Comparison of ENCODE assay signal across 14 cellular contexts in the genomic region with DNA sequence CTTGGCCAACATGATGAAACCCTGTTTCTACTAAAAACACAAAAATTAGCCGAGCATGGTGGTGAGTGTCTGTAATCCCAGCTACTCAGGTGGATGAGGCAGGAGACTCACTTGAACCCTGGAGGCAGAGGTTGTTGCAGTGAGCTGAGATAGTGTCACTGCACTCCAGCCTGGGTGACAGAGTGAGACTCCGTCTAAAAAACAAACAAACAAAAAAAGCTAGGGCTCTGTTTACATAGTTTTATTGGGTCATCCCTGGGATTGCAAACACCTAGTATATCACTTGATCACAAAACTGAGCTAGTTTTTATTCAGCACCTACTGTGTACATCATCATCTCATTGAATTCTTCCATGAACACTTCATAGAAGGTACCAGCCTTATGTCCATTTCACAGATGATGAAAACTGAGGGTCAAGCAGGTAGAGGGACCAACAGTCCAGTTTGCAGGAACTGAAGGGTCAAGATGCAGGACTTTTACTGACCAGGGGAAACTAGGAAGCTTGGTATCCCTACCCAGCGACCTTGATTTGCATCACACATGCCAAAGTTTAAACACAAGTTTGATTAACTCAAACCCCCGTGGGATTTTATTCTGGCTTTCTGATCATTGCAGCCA. TPM values are rescaled to one million over a fixed set of nuclear protein-coding genes. Genes with fewer than 3 reads are reported as not detected.
DNase-seq lines count a peak whose midpoint lies in the region; ATAC-seq, FAIRE-seq and TF ChIP-seq lines count a peak whose summit lies in the region.
"Had no signal": no experiment of that assay in that cellular context is flagged by ENCODE, and none has a peak within 500 bp of the region (broad histone marks: within the 10 kb centered on the region; RNA-seq: fewer than 3 reads in every experiment).

No MANE protein-coding gene starts in this region.

- BruUV-seq in A673 (replicated peaks; lab: Mats Ljungman, UMichigan) = no TSS peak

- no peaks in the 10 kb centered on the region for H3K9me3 Mint-ChIP-seq in neural progenitor cell
- H3K9me3 Mint-ChIP-seq: activated naive CD8-positive, alpha-beta T cell treated with anti-CD3 and anti-CD28 coated beads, Interleukin-2, amount 10 ng/mL, durations not matched to agents 7 days and 5 days; naive B cell had no signal

- no peak for TF ChIP-seq EP300 in A549 (IDR thresholded peaks at IDR 0.05)

- H3K4me1 ChIP-seq in A549 (peaks cover 25% of the 10 kb centered on the region), Loucy (ENCODE audit: insufficient read depth, low read length, poor library complexity, severe bottlenecking) (no peaks in the 10 kb centered on the region), neural progenitor cell (no peaks in the 10 kb centered on the region), A673 (ENCODE audit: insufficient read depth, low read length, poor library complexity, severe bottlenecking) (no peaks in the 10 kb centered on the region)
- H3K4me1 ChIP-seq in effector memory CD4-positive, alpha-beta T cell (ENCODE audit: control insufficient read depth, insufficient read depth, low read length, poor library complexity, severe bottlenecking) = peaks cover 4% of the 10 kb centered on the region

- TF ChIP-seq POLR2A in A549 (IDR thresholded peaks at IDR 0.05; ENCODE audit: low read length) = no peak

- H3K4me3 ChIP-seq in A549 = no peak overlapping the region
- no peak overlapping the region for H3K4me3 ChIP-seq in Loucy (ENCODE audit: low read length, poor library complexity, severe bottlenecking)
- peak overlapping the region; percentile 10 for H3K4me3 ChIP-seq in effector memory CD4-positive, alpha-beta T cell (ENCODE audit: insufficient read depth, low read depth, low read length, poor library complexity, severe bottlenecking)
- no peak overlapping the region for H3K4me3 ChIP-seq in neural progenitor cell
- no peak overlapping the region for H3K4me3 ChIP-seq in A673 (ENCODE audit: low read depth, low read length, poor library complexity, severe bottlenecking)

- TF ChIP-seq RAD21 in A549 (conservative IDR thresholded peaks at IDR 0.05 in 1 of 2, IDR thresholded peaks at IDR 0.05 in 1 of 2) = no peak

- H3K27ac ChIP-seq in A549 (peak overlapping the region; percentile 82), neural progenitor cell (no peak overlapping the region), A673 (ENCODE audit: low read depth, low read length, poor library complexity, severe bottlenecking) (no peak overlapping the region)
- H3K27ac ChIP-seq in effector memory CD4-positive, alpha-beta T cell (ENCODE audit: insufficient read depth, low read length, poor library complexity, severe bottlenecking) = no peak overlapping the region

- H3K36me3 ChIP-seq in Loucy (ENCODE audit: insufficient read depth, low read length) = no peaks in the 10 kb centered on the region
- no peaks in the 10 kb centered on the region for H3K36me3 ChIP-seq in effector memory CD4-positive, alpha-beta T cell (ENCODE audit: control insufficient read depth, insufficient read depth, low read length)
- H3K36me3 ChIP-seq in neural progenitor cell = no peaks in the 10 kb centered on the region
- no peaks in the 10 kb centered on the region for H3K36me3 ChIP-seq in A673 (ENCODE audit: insufficient read depth, low read length, poor library complexity, severe bottlenecking)
- H3K36me3 ChIP-seq: heart left ventricle had no signal

- H3K4me1 Mint-ChIP-seq in neural progenitor cell = peaks cover 10% of the 10 kb centered on the region

- H3K27ac Mint-ChIP-seq in neural progenitor cell = no peak overlapping the region

- H3K9me2 ChIP-seq in Loucy (replicated peaks; ENCODE audit: low read depth, low read length) = no peaks in the 10 kb centered on the region

- no peaks in the 10 kb centered on the region for H3K36me3 Mint-ChIP-seq in neural progenitor cell
- H3K36me3 Mint-ChIP-seq: activated naive CD8-positive, alpha-beta T cell treated with anti-CD3 and anti-CD28 coated beads, Interleukin-2, amount 10 ng/mL, durations not matched to agents 7 days and 5 days; naive B cell had no signal

- H3K4me3 Mint-ChIP-seq in neural progenitor cell = no peak overlapping the region
- H3K4me3 Mint-ChIP-seq: T-helper 17 cell had no signal

- no peak for FAIRE-seq in A549 (lab: Jason Lieb, UNC)

- H3K27me3 Mint-ChIP-seq in neural progenitor cell (ENCODE audit: insufficient read depth, low read depth) = peaks cover 5% of the 10 kb centered on the region
- H3K27me3 Mint-ChIP-seq: naive B cell, T-helper 17 cell had no signal

- CTCF ChIA-PET in A549 (lab: Yijun Ruan, JAX) = interaction anchor here (0.6 to 4.5 kb wide), 36 partner anchors 9 to 253 kb away, joined by 3 to 87 read pairs (median 4); a partner anchor contains a TSS
- CTCF ChIA-PET in A673 (lab: Charles Lee) = interaction anchor here (1.7 kb wide), 1 partner anchor 121 kb away, joined by 3 read pairs; no protein-coding TSS in a partner anchor

- peak overlapping the region; percentile 74 for H3K4me2 ChIP-seq in A549
- peak overlapping the region; percentile 41 for H3K4me2 ChIP-seq in Loucy (ENCODE audit: low read depth, low read length, poor library complexity, severe bottlenecking)
- H3K4me2 ChIP-seq in neural progenitor cell = no peak overlapping the region

- intact Hi-C loops in A673 (cut with micrococcal nuclease; ENCODE audit: unreplicated experiment) = loop anchor here (1.0 kb wide), 2 partner anchors 120 to 208 kb away; no protein-coding TSS in a partner anchor

- H2AFZ ChIP-seq in Loucy (ENCODE audit: low read length) = peak overlapping the region; percentile 49; the same call in 1 of the 2 replicates
- peak overlapping the region; percentile 23 for H2AFZ ChIP-seq in neural progenitor cell (replicated peaks)

- H3K79me2 ChIP-seq in Loucy (ENCODE audit: insufficient read depth, low read length) = no peaks in the 10 kb centered on the region
- no peaks in the 10 kb centered on the region for H3K79me2 ChIP-seq in neural progenitor cell (ENCODE audit: low read depth)

- H3K27me3 ChIP-seq in Loucy (ENCODE audit: insufficient read depth, low read length, poor library complexity, severe bottlenecking) = no peaks in the 10 kb centered on the region
- H3K27me3 ChIP-seq in effector memory CD4-positive, alpha-beta T cell (replicated peaks; ENCODE audit: control insufficient read depth, insufficient read depth, low read length, poor library complexity, severe bottlenecking) = no peaks in the 10 kb centered on the region
- H3K27me3 ChIP-seq in neural progenitor cell = no peaks in the 10 kb centered on the region
- no peaks in the 10 kb centered on the region for H3K27me3 ChIP-seq in A673 (replicated peaks; ENCODE audit: insufficient read depth, low read depth, low read length, poor library complexity)
- H3K27me3 ChIP-seq: heart left ventricle had no signal

- TF ChIP-seq CTCF in A549 (IDR thresholded peaks at IDR 0.05) (no peak), Loucy (conservative IDR thresholded peaks at IDR 0.05; ENCODE audit: low read length) (no peak), neural progenitor cell (IDR thresholded peaks at IDR 0.05) (no peak), A673 (conservative IDR thresholded peaks at IDR 0.05; ENCODE audit: low read depth, low read length) (no peak)

- ATAC-seq in A549 (no peak), GM18502 (IDR thresholded peaks at IDR 0.05; ENCODE audit: poor library complexity, unreplicated experiment) (no peak)

- no peaks in the 10 kb centered on the region for H3F3A ChIP-seq in Loucy (ENCODE audit: low read depth)
- no peaks in the 10 kb centered on the region for H3F3A ChIP-seq in neural progenitor cell (ENCODE audit: low read depth)

- H4K20me1 ChIP-seq in Loucy (ENCODE audit: insufficient read depth, low read length, poor library complexity, severe bottlenecking) = no peaks in the 10 kb centered on the region
- no peaks in the 10 kb centered on the region for H4K20me1 ChIP-seq in neural progenitor cell (ENCODE audit: low read depth)

- DNase-seq in A549 (ENCODE audit: low read depth in 1 of 2, low spot score in 1 of 2) (no peak), neural progenitor cell (ENCODE audit: low spot score) (no peak), H4 (ENCODE audit: low spot score) (no peak), A673 (ENCODE audit: low spot score) (no peak), DMS153 treated with DMSO at 0.1 percent for 48 hours (lab: John Stamatoyannopoulos, UW; ENCODE audit: unreplicated experiment) (no peak)
- DNase-seq in effector memory CD4-positive, alpha-beta T cell = no peak

- H3K9me3 ChIP-seq in A549 = no peaks in the 10 kb centered on the region
- no peaks in the 10 kb centered on the region for H3K9me3 ChIP-seq in Loucy (ENCODE audit: insufficient read depth, low read depth, low read length)
- H3K9me3 ChIP-seq in effector memory CD4-positive, alpha-beta T cell (ENCODE audit: control insufficient read depth, low read length) = no peaks in the 10 kb centered on the region
- H3K9me3 ChIP-seq in neural progenitor cell (ENCODE audit: low read depth) = no peaks in the 10 kb centered on the region
- no peaks in the 10 kb centered on the region for H3K9me3 ChIP-seq in A673 (ENCODE audit: low read depth, low read length, poor library complexity, severe bottlenecking)
- H3K9me3 ChIP-seq: Caco-2, heart left ventricle had no signal

- H3K9ac ChIP-seq in Loucy (ENCODE audit: low read depth, low read length, poor library complexity, severe bottlenecking) = no peak overlapping the region
- H3K9ac ChIP-seq in neural progenitor cell = no peak overlapping the region

- WGBS in A549 (ENCODE audit: missing lambda C conversion rate) = 41% methylated on average over 4 of the region's 4 CpGs

- POLR2A ChIA-PET in A549 (lab: Yijun Ruan, JAX) = interaction anchor here (0.6 kb wide), 1 partner anchor 189 kb away, joined by 5 read pairs; no protein-coding TSS in a partner anchor
- POLR2A ChIA-PET in A673 (lab: Charles Lee; ENCODE audit: low non-redundant PET) = no interaction called here

TF ChIP-seq in A549, 52 proteins besides CTCF, POLR2A, EP300 and RAD21 (continues in another document):
- no peak for TF ChIP-seq RNF2 (IDR thresholded peaks at IDR 0.05; ENCODE audit: borderline replicate concordance, low read depth)

RNA-seq across cellular contexts. Expression of a gene that starts 9.2 kb away (rescaled TPM):
- 6.8 and 12.8 TPM in 2 replicates for polyA plus RNA-seq in A549 (2011; rRNA removed)
- polyA plus RNA-seq in A549 (2012; cell fraction: cytosol; rRNA removed) = 10.8 and 13.9 TPM in 2 replicates
- polyA plus RNA-seq in A549 (2012; cell fraction: nucleus; rRNA removed) = 42.4 and 49.9 TPM in 2 replicates
- 41.6 to 48.5 TPM (median 48.3 TPM) in 3 replicates for polyA plus RNA-seq in A549 (2017; fragmentation: RNase III; extraction: RNeasy Plus Mini Kit Qiagen cat#74134 plus additional on column Dnase treatment)
- polyA minus RNA-seq in A549 (2011; rRNA and poly(A)+ RNA removed) = 52.3 and 59.4 TPM in 2 replicates
- total RNA-seq in neural progenitor cell (ENCODE audit: low replicate concordance) = 11.3 and 40.9 TPM in 2 replicates
- 13.6 and 20.5 TPM in 2 replicates for total RNA-seq in H4 (2014; rRNA removed; shearing (Covaris generic))
- 35.8 and 41.2 TPM in 2 replicates for total RNA-seq in A673 (2021)

RNA-seq across cellular contexts. Expression of a gene that starts 33.6 kb away (rescaled TPM):
- polyA plus RNA-seq in A549 (2011; rRNA removed) (not detected in 2 replicates), A549 (2017; fragmentation: RNase III; extraction: RNeasy Plus Mini Kit Qiagen cat#74134 plus additional on column Dnase treatment) (not detected in 3 replicates)
- polyA plus RNA-seq in A549 (2012; cell fraction: cytosol; rRNA removed) = 0.05 and 0.09 TPM in 2 replicates
- polyA plus RNA-seq in A549 (2012; cell fraction: nucleus; rRNA removed) = 0.28 TPM in 1 of 2 replicates, not detected in the other
- 0.33 TPM in 1 of 2 replicates, not detected in the other for polyA minus RNA-seq in A549 (2011; rRNA and poly(A)+ RNA removed)
- total RNA-seq in neural progenitor cell (ENCODE audit: low replicate concordance) (0.45 and 2.1 TPM in 2 replicates), A673 (2021) (not detected in 2 replicates)
- not detected in 2 replicates for total RNA-seq in H4 (2014; rRNA removed; shearing (Covaris generic))
- total RNA-seq: activated naive CD8-positive, alpha-beta T cell treated with anti-CD3 and anti-CD28 coated beads, Interleukin-2, amount 10 ng/mL, durations not matched to agents 7 days and 5 days; Caco-2; RPMI7951; T-helper 17 cell had no signal

Comparison
In these comparisons a context has a peak if more than half of its experiments do, and no peak if none do; other contexts are left out.
1. H3K27ac ChIP-seq: peak in A549 (2 of 2); none in effector memory CD4-positive, alpha-beta T cell (single experiment), neural progenitor cell (single experiment) and A673 (single experiment).